In the genomic region with DNA sequence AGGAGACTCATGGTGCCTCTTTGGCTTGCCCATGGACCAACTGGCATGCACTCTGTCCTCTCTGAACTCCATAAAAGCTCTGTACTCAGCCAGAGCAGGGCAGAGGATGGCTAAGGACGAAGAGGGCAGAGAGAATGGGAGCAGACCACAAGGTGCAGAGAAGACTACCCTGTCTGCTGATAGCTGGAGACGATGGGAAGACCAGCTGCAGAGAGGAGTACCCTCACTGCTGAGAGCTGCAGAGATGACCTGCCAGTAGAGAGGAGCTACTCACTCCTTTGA, we compare ENCODE assay signal across 37 cellular contexts.
"Had no signal": no experiment of that assay in that cellular context is flagged by ENCODE, and none has a peak within 500 bp of the region (broad histone marks: within the 10 kb centered on the region; RNA-seq: fewer than 3 reads in every experiment).

No MANE protein-coding gene starts in this region.

- H3K27ac Mint-ChIP-seq: activated CD4-positive, alpha-beta memory T cell treated with anti-CD3 and anti-CD28 coated beads for 36 hours; activated CD4-positive, alpha-beta T cell treated with anti-CD3 and anti-CD28 coated beads for 36 hours; activated CD8-positive, alpha-beta memory T cell treated with anti-CD3 and anti-CD28 coated beads, Interleukin-2, amount 10 ng/mL, durations not matched to agents 7 days and 5 days; activated CD8-positive, alpha-beta T cell treated with anti-CD3 and anti-CD28 coated beads, Interleukin-2, amount 10 ng/mL, durations not matched to agents 7 days and 5 days; activated naive CD4-positive, alpha-beta T cell treated with anti-CD3 and anti-CD28 coated beads for 36 hours; activated naive CD4-positive, alpha-beta T cell treated with anti-CD3 and anti-CD28 coated beads, Interleukin-2, amount 50 U/mL, for 24 hours; activated naive CD8-positive, alpha-beta T cell treated with anti-CD3 and anti-CD28 coated beads, Interleukin-2, amount 10 ng/mL, durations not matched to agents 7 days and 5 days; activated T-helper 1 cell treated with anti-CD3 and anti-CD28 coated beads, Interleukin-12 subunit alpha, Interleukin-12 subunit beta, Interleukin-2, Interleukin-4 antibody, amounts not matched to agents 30 ng/mL and 10 ng/mL and 1 ng/mL, durations not matched to agents 14 hours and 24 hours and 36 hours; activated T-helper 2 cell treated with anti-CD3 and anti-CD28 coated beads, Interferon-gamma antibody, Interleukin-2, Interleukin-4, amounts not matched to agents 10 μg/mL and 5 μg/mL and 100 μg/mL, durations not matched to agents 14 hours and 24 hours and 36 hours; T-cell; T-helper 1 cell treated with Interleukin-12 subunit alpha and Interleukin-12 subunit beta and Interleukin-4 antibody, amounts not matched to agents 30 μg/mL and 1 μg/mL, for 36 hours; T-helper 2 cell treated with Interferon-gamma antibody and Interleukin-4, amounts not matched to agents 5 μg/mL and 100 μg/mL, for 36 hours had no signal

- H3K9me3 Mint-ChIP-seq: activated CD4-positive, alpha-beta memory T cell treated with anti-CD3 and anti-CD28 coated beads for 36 hours; activated naive CD4-positive, alpha-beta T cell treated with anti-CD3 and anti-CD28 coated beads for 36 hours; activated naive CD4-positive, alpha-beta T cell treated with anti-CD3 and anti-CD28 coated beads, Interleukin-2, amount 50 U/mL, for 24 hours; activated naive CD8-positive, alpha-beta T cell treated with anti-CD3 and anti-CD28 coated beads, Interleukin-2, amount 10 ng/mL, durations not matched to agents 7 days and 5 days; activated T-helper 1 cell treated with anti-CD3 and anti-CD28 coated beads, Interleukin-12 subunit alpha, Interleukin-12 subunit beta, Interleukin-2, Interleukin-4 antibody, amounts not matched to agents 30 ng/mL and 10 ng/mL and 1 ng/mL, durations not matched to agents 14 hours and 24 hours and 36 hours; activated T-helper 2 cell treated with anti-CD3 and anti-CD28 coated beads, Interferon-gamma antibody, Interleukin-2, Interleukin-4, amounts not matched to agents 10 μg/mL and 5 μg/mL and 100 μg/mL, durations not matched to agents 14 hours and 24 hours and 36 hours; T-cell; T-helper 1 cell treated with Interleukin-12 subunit alpha and Interleukin-12 subunit beta and Interleukin-4 antibody, amounts not matched to agents 30 μg/mL and 1 μg/mL, for 36 hours; T-helper 2 cell treated with Interferon-gamma antibody and Interleukin-4, amounts not matched to agents 5 μg/mL and 100 μg/mL, for 36 hours had no signal

- H3K27me3 Mint-ChIP-seq: activated CD4-positive, alpha-beta memory T cell treated with anti-CD3 and anti-CD28 coated beads for 36 hours; activated naive CD4-positive, alpha-beta T cell treated with anti-CD3 and anti-CD28 coated beads, Interleukin-2, amount 50 U/mL, for 24 hours; T-cell had no signal

- FAIRE-seq: astrocyte, endometrium, endothelial cell of umbilical vein had no signal

- H3K27me3 ChIP-seq: brain microvascular endothelial cell, colonic mucosa, esophagus squamous epithelium, gastroesophageal sphincter, heart right ventricle, hepatocyte had no signal

- H3K36me3 ChIP-seq: brain microvascular endothelial cell, colonic mucosa, esophagus squamous epithelium, gastroesophageal sphincter, heart right ventricle, WERI-Rb-1 had no signal

- H3K4me3 ChIP-seq: colonic mucosa, esophagus squamous epithelium, gastroesophageal sphincter, heart right ventricle, hepatocyte had no signal

- DNase-seq: activated CD4-positive, alpha-beta memory T cell treated with anti-CD3 and anti-CD28 coated beads for 36 hours; activated CD4-positive, alpha-beta T cell treated with anti-CD3 and anti-CD28 coated beads for 36 hours; activated CD4-positive, alpha-beta T cell treated with anti-CD3 and anti-CD28 coated beads, Interleukin-2, amount 50 U/mL, for 1 hour; activated CD4-positive, CD25-positive, alpha-beta regulatory T cell; activated CD4-positive, CD25-positive, alpha-beta regulatory T cell treated with anti-CD3 and anti-CD28 coated beads, Interleukin-2, amount 50 U/mL, for 72 hours; activated CD8-positive, alpha-beta memory T cell treated with anti-CD3 and anti-CD28 coated beads, Interleukin-2, amount 10 ng/mL, durations not matched to agents 7 days and 5 days; activated CD8-positive, alpha-beta memory T cell treated with anti-CD3 and anti-CD28 coated beads, Interleukin-2, amount 50 U/mL, for 4 hours; activated CD8-positive, alpha-beta T cell treated with anti-CD3 and anti-CD28 coated beads, Interleukin-2, amount 10 ng/mL, durations not matched to agents 7 days and 5 days; activated effector memory CD4-positive, alpha-beta T cell treated with anti-CD3 and anti-CD28 coated beads, Interleukin-2, amount 50 U/mL, for 16 hours; activated naive CD4-positive, alpha-beta T cell treated with anti-CD3 and anti-CD28 coated beads for 36 hours; activated naive CD8-positive, alpha-beta T cell treated with anti-CD3 and anti-CD28 coated beads, Interleukin-2, amount 10 ng/mL, durations not matched to agents 7 days and 5 days; activated T-cell treated with anti-CD3 and anti-CD28 coated beads, Interleukin-2, amount 50 U/mL, for 1 hour; activated T-cell treated with anti-CD3 and anti-CD28 coated beads, Interleukin-2, amount 50 U/mL, for 48 hours; amniotic stem cell; anterior cingulate cortex; brain microvascular endothelial cell; central memory CD4-positive, alpha-beta T cell; cerebellar nuclear complex; colonic mucosa; effector CD8-positive, alpha-beta T cell; esophagus squamous epithelium; foreskin melanocyte; heart right ventricle; T-cell; T1000; WERI-Rb-1 had no signal

- ATAC-seq: activated CD4-positive, alpha-beta T cell treated with anti-CD3 and anti-CD28 coated beads for 36 hours; activated CD8-positive, alpha-beta memory T cell treated with anti-CD3 and anti-CD28 coated beads, Interleukin-2, amount 10 ng/mL, durations not matched to agents 7 days and 5 days; activated CD8-positive, alpha-beta T cell treated with anti-CD3 and anti-CD28 coated beads, Interleukin-2, amount 10 ng/mL, durations not matched to agents 7 days and 5 days; gastroesophageal sphincter; T-cell had no signal

- H3K4me1 ChIP-seq: colonic mucosa had no signal

- H3K4me3 Mint-ChIP-seq: activated CD4-positive, alpha-beta memory T cell treated with anti-CD3 and anti-CD28 coated beads for 36 hours; activated CD4-positive, alpha-beta T cell treated with anti-CD3 and anti-CD28 coated beads for 36 hours; activated CD8-positive, alpha-beta memory T cell treated with anti-CD3 and anti-CD28 coated beads, Interleukin-2, amount 10 ng/mL, durations not matched to agents 7 days and 5 days; activated CD8-positive, alpha-beta T cell treated with anti-CD3 and anti-CD28 coated beads, Interleukin-2, amount 10 ng/mL, durations not matched to agents 7 days and 5 days; activated naive CD4-positive, alpha-beta T cell treated with anti-CD3 and anti-CD28 coated beads for 36 hours; activated naive CD4-positive, alpha-beta T cell treated with anti-CD3 and anti-CD28 coated beads, Interleukin-2, amount 50 U/mL, for 24 hours; activated naive CD8-positive, alpha-beta T cell treated with anti-CD3 and anti-CD28 coated beads, Interleukin-2, amount 10 ng/mL, durations not matched to agents 7 days and 5 days; activated T-helper 1 cell treated with anti-CD3 and anti-CD28 coated beads, Interleukin-12 subunit alpha, Interleukin-12 subunit beta, Interleukin-2, Interleukin-4 antibody, amounts not matched to agents 30 ng/mL and 10 ng/mL and 1 ng/mL, durations not matched to agents 14 hours and 24 hours and 36 hours; T-cell; T-helper 1 cell treated with Interleukin-12 subunit alpha and Interleukin-12 subunit beta and Interleukin-4 antibody, amounts not matched to agents 30 μg/mL and 1 μg/mL, for 36 hours; T-helper 2 cell treated with Interferon-gamma antibody and Interleukin-4, amounts not matched to agents 5 μg/mL and 100 μg/mL, for 36 hours had no signal

- H3K36me3 Mint-ChIP-seq: activated CD4-positive, alpha-beta memory T cell treated with anti-CD3 and anti-CD28 coated beads for 36 hours; activated naive CD4-positive, alpha-beta T cell treated with anti-CD3 and anti-CD28 coated beads, Interleukin-2, amount 50 U/mL, for 24 hours; activated naive CD8-positive, alpha-beta T cell treated with anti-CD3 and anti-CD28 coated beads, Interleukin-2, amount 10 ng/mL, durations not matched to agents 7 days and 5 days; T-cell had no signal

- H3K27ac ChIP-seq: brain microvascular endothelial cell, colonic mucosa, epithelial cell of prostate, esophagus squamous epithelium, gastroesophageal sphincter, hepatocyte, WERI-Rb-1 had no signal

- H3K9me3 ChIP-seq: colonic mucosa, esophagus squamous epithelium, gastroesophageal sphincter, heart right ventricle had no signal
